In the genomic region with DNA sequence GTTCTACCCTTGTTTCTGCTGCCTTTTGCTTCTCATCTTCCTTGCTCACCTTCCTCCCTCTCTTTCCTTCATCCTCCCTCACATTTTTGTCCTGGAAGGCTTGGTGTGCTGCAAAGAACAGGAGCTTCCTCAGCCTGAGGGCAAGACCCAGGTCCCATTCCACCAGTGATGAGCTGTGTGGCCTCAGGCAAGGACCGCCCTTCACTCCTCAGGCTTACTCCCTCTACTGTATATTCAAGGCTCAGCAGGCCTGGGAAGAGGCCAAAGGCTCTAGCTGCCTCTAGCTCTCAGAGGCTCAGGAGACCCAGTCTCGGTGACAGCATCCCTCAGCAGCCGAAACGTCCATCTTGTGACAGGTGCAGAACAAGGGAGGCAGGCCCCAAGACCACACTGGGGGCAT, we compare ENCODE assay signal across 25 cellular contexts.
DNase-seq lines count a peak whose midpoint lies in the region; ATAC-seq, FAIRE-seq and TF ChIP-seq lines count a peak whose summit lies in the region.
"Had no signal": no experiment of that assay in that cellular context is flagged by ENCODE, and none has a peak within 500 bp of the region (broad histone marks: within the 10 kb centered on the region; RNA-seq: fewer than 3 reads in every experiment).

No MANE protein-coding gene starts in this region.

- H3K79me2 ChIP-seq in HepG2 (ENCODE audit: insufficient read depth, low read length) (no peaks in the 10 kb centered on the region), OCI-LY3 (ENCODE audit: low read length) (no peaks in the 10 kb centered on the region), H1 (ENCODE audit: control insufficient read depth in 1 of 2, insufficient read depth in 2 of 2, low read length in 2 of 2) (no peaks in the 10 kb centered on the region)

- no peak for TF ChIP-seq RAD21 in HepG2 (CRISPR knock-in tag; IDR thresholded peaks at IDR 0.05)
- TF ChIP-seq RAD21 in H1 (IDR thresholded peaks at IDR 0.05 in 1 of 2, conservative IDR thresholded peaks at IDR 0.05 in 1 of 2; ENCODE audit: low read depth in 2 of 2, low read length in 2 of 2): peak in 1 of 2 experiments; percentile 22; a peak in 1 of 4 replicates

- no peak overlapping the region for H3K4me2 ChIP-seq in HepG2 (ENCODE audit: low read depth, low read length)
- H3K4me2 ChIP-seq in OCI-LY3 (ENCODE audit: low read length): no peak overlapping the region
- no peak overlapping the region for H3K4me2 ChIP-seq in H1 (ENCODE audit: insufficient read depth in 1 of 2, low read depth in 2 of 2, low read length in 2 of 2)
- H3K4me2 ChIP-seq: smooth muscle cell had no signal

- H2BK5ac ChIP-seq in H1 (ENCODE audit: low read depth, low read length): no peak overlapping the region

- no peak overlapping the region for H3K18ac ChIP-seq in H1 (ENCODE audit: extremely low read depth, low read length)

- H3K4ac ChIP-seq in H1 (replicated peaks; ENCODE audit: insufficient read length, low read depth, low read length): no peak overlapping the region

- H3K36me3 ChIP-seq in HepG2 (replicated peaks in 1 of 2; ENCODE audit: control insufficient read depth in 1 of 2, insufficient read depth in 2 of 2, low read length in 2 of 2) (no peaks in the 10 kb centered on the region), right lobe of liver (no peaks in the 10 kb centered on the region), OCI-LY3 (replicated peaks; ENCODE audit: low read depth, low read length) (no peaks in the 10 kb centered on the region), H1 (ENCODE audit: control insufficient read depth in 2 of 4, insufficient read depth in 4 of 4, low read length in 3 of 4) (no peaks in the 10 kb centered on the region)
- H3K36me3 ChIP-seq: brain microvascular endothelial cell, lower lobe of right lung, transverse colon had no signal

- H4K8ac ChIP-seq in H1 (ENCODE audit: extremely low read depth, insufficient read depth, low read length): no peak overlapping the region

- in situ Hi-C loops in HepG2 (cut with HindIII; ENCODE audit: extremely low pct_ligation_motif_present, low pct_unique_long_range_greater_than_20kb): no loop called here

- H3K4me1 Mint-ChIP-seq in stimulated activated memory B cell treated with anti-CD40 and anti-IgM and Interleukin-4, amounts not matched to agents 10 μg/mL and 1 μg/mL and 100 μg/mL, for 72 hours: peaks cover 6% of the 10 kb centered on the region
- peaks cover 2% of the 10 kb centered on the region for H3K4me1 Mint-ChIP-seq in progenitor cell of endocrine pancreas (ENCODE audit: low read depth)
- H3K4me1 Mint-ChIP-seq: activated B cell treated with CpG ODN at 0.5 μM for 24 hours; activated naive CD4-positive, alpha-beta T cell treated with anti-CD3 and anti-CD28 coated beads, Interleukin-2, amount 10 ng/mL, durations not matched to agents 7 days and 5 days; natural killer cell had no signal

- 37% methylated on average over 3 of the region's 4 CpGs for WGBS in HepG2 (ENCODE audit: low lambda C conversion rate)
- WGBS in right lobe of liver (ENCODE audit: insufficient coverage, low coverage, low lambda C conversion rate, missing lambda C conversion rate): 100% methylated on average over 1 of the region's 4 CpGs
- WGBS in H1 (ENCODE audit: extremely low coverage in 1 of 2, insufficient coverage in 1 of 2, insufficient read length in 1 of 2, insufficient replicate concordance in 2 of 2, low coverage in 1 of 2, low lambda C conversion rate in 2 of 2, missing lambda C conversion rate in 1 of 2), 2 experiments: 86% methylated on average over 2 of the region's 4 CpGs; no CpG with 5 or more reads in 1 of the 2 experiments

- H4K20me1 ChIP-seq in HepG2 (ENCODE audit: insufficient read depth, low read length) (no peaks in the 10 kb centered on the region), OCI-LY3 (ENCODE audit: insufficient read depth, low read length) (no peaks in the 10 kb centered on the region), H1 (replicated peaks in 1 of 2; ENCODE audit: control insufficient read depth in 1 of 2, insufficient read depth in 2 of 2, low read length in 2 of 2) (no peaks in the 10 kb centered on the region)

- no peak for TF ChIP-seq EP300 in HepG2 (IDR thresholded peaks at IDR 0.05; ENCODE audit: low read depth in 2 of 2, low read length in 2 of 2)
- no peak for TF ChIP-seq EP300 in HepG2 (CRISPR knock-in tag; IDR thresholded peaks at IDR 0.05; ENCODE audit: borderline replicate concordance)
- no peak for TF ChIP-seq EP300 in H1 (IDR thresholded peaks at IDR 0.05; ENCODE audit: borderline replicate concordance in 1 of 2, low read depth in 2 of 2, low read length in 2 of 2)

- ATAC-seq in HepG2 (peak; percentile 87), right lobe of liver (no peak), HG03025 (IDR thresholded peaks at IDR 0.05; ENCODE audit: low FRiP score, unreplicated experiment) (no peak)
- ATAC-seq in stimulated activated memory B cell treated with anti-CD40 and anti-IgM and Interleukin-4, amounts not matched to agents 10 μg/mL and 1 μg/mL and 100 μg/mL, for 72 hours: peak; percentile 38
- ATAC-seq: lower lobe of right lung, natural killer cell had no signal

- no peak for TF ChIP-seq POLR2A in HepG2 (IDR thresholded peaks at IDR 0.05; ENCODE audit: insufficient read depth in 1 of 2, low read depth in 2 of 2, low read length in 2 of 2)
- TF ChIP-seq POLR2A in right lobe of liver (IDR thresholded peaks at IDR 0.05): no peak
- no peak for TF ChIP-seq POLR2A in H1 (IDR thresholded peaks at IDR 0.05; ENCODE audit: control extremely low read depth in 1 of 2, low read depth in 2 of 2, low read length in 2 of 2)

- H3K4me1 ChIP-seq in HepG2 (ENCODE audit: insufficient read depth, low read length) (no peaks in the 10 kb centered on the region), right lobe of liver (no peaks in the 10 kb centered on the region), OCI-LY3 (ENCODE audit: low read length) (peaks cover 12% of the 10 kb centered on the region), H1 (replicated peaks in 1 of 4; ENCODE audit: control insufficient read depth in 3 of 4, insufficient read depth in 4 of 4, low read length in 3 of 4) (peaks cover 0 to 4% (median 3%) of the 10 kb centered on the region in 4 experiments; a peak in 2 of 7 replicates)
- H3K4me1 ChIP-seq: lower lobe of right lung, transverse colon had no signal

- H4K5ac ChIP-seq in H1 (ENCODE audit: insufficient read length, low read depth, low read length): no peak overlapping the region

- no peak overlapping the region for H2AK5ac ChIP-seq in H1 (ENCODE audit: low read depth, low read length)

- no peak overlapping the region for H3K23ac ChIP-seq in H1 (ENCODE audit: insufficient read length)

- H3K79me1 ChIP-seq in H1 (ENCODE audit: low read depth, low read length): no peaks in the 10 kb centered on the region

- no peak for DNase-seq in HepG2 (ENCODE audit: low spot score)
- no peak for DNase-seq in right lobe of liver
- DNase-seq in H1 (ENCODE audit: low read depth in 1 of 2, low spot score in 2 of 2): no peak
- no peak for DNase-seq in NCI-H1417 treated with DMSO at 0.1 percent for 48 hours (lab: John Stamatoyannopoulos, UW)
- no peak for DNase-seq in progenitor cell of endocrine pancreas (ENCODE audit: low spot score, unreplicated experiment)
- DNase-seq: activated B cell treated with CpG ODN at 0.5 μM for 24 hours; activated CD4-positive, alpha-beta T cell treated with anti-CD3 and anti-CD28 coated beads, Interleukin-2, amount 50 U/mL, for 1 hour; activated naive CD4-positive, alpha-beta T cell treated with anti-CD3 and anti-CD28 coated beads, Interleukin-2, amount 10 ng/mL, durations not matched to agents 7 days and 5 days; brain microvascular endothelial cell; CD4-positive, alpha-beta memory T cell; HCEC 1CT; lower lobe of right lung; natural killer cell; NCI-H187 treated with DMSO at 0.1 percent for 48 hours; SHP77; stimulated activated CD4-positive, alpha-beta T cell treated with anti-CD3 and anti-CD28 coated beads, Interleukin-2, amount 100 ng/mL, for 24 hours; SW 1271; T1000; transverse colon had no signal

- H3K27me3 ChIP-seq in HepG2 (ENCODE audit: control insufficient read depth in 1 of 2, insufficient read depth in 2 of 2, low read length in 2 of 2): no peaks in the 10 kb centered on the region; a peak in 3 of 5 replicates
- no peaks in the 10 kb centered on the region for H3K27me3 ChIP-seq in right lobe of liver
- peaks cover 40% of the 10 kb centered on the region for H3K27me3 ChIP-seq in OCI-LY3 (ENCODE audit: low read depth, low read length)
- H3K27me3 ChIP-seq in H1 (replicated peaks in 1 of 4; ENCODE audit: control insufficient read depth in 3 of 4, extremely low read depth in 1 of 4, insufficient read depth in 3 of 4, low read length in 3 of 4): no peaks in the 10 kb centered on the region
- H3K27me3 ChIP-seq: brain microvascular endothelial cell, transverse colon had no signal

- POLR2A ChIA-PET in HepG2 (lab: Yijun Ruan, JAX): no interaction called here
- POLR2A ChIA-PET in H1 (lab: Charles Lee; ENCODE audit: partially characterized antibody): no interaction called here

- no TSS peak for BruUV-seq in HepG2 (replicated peaks; lab: Mats Ljungman, UMichigan)

- H3K27ac Mint-ChIP-seq in stimulated activated memory B cell treated with anti-CD40 and anti-IgM and Interleukin-4, amounts not matched to agents 10 μg/mL and 1 μg/mL and 100 μg/mL, for 72 hours: no peak overlapping the region
- no peak overlapping the region for H3K27ac Mint-ChIP-seq in progenitor cell of endocrine pancreas
- H3K27ac Mint-ChIP-seq: activated B cell treated with CpG ODN at 0.5 μM for 24 hours; activated naive CD4-positive, alpha-beta T cell treated with anti-CD3 and anti-CD28 coated beads, Interleukin-2, amount 10 ng/mL, durations not matched to agents 7 days and 5 days; CD4-positive, alpha-beta memory T cell; natural killer cell had no signal

- FAIRE-seq in HepG2 (lab: Jason Lieb, UNC) (no peak), H1 (lab: Jason Lieb, UNC) (no peak)
- FAIRE-seq: A204.1, GM19239 had no signal

- H2BK20ac ChIP-seq in H1 (ENCODE audit: low read length): no peak overlapping the region

- H2BK12ac ChIP-seq in H1 (ENCODE audit: low read depth, low read length): no peak overlapping the region

- no peak overlapping the region for H3K4me3 Mint-ChIP-seq in stimulated activated memory B cell treated with anti-CD40 and anti-IgM and Interleukin-4, amounts not matched to agents 10 μg/mL and 1 μg/mL and 100 μg/mL, for 72 hours
- no peak overlapping the region for H3K4me3 Mint-ChIP-seq in progenitor cell of endocrine pancreas (ENCODE audit: low read depth)
- H3K4me3 Mint-ChIP-seq: activated B cell treated with CpG ODN at 0.5 μM for 24 hours; activated naive CD4-positive, alpha-beta T cell treated with anti-CD3 and anti-CD28 coated beads, Interleukin-2, amount 10 ng/mL, durations not matched to agents 7 days and 5 days; CD4-positive, alpha-beta memory T cell; natural killer cell had no signal

- H2BK120ac ChIP-seq in H1 (replicated peaks; ENCODE audit: low read depth, low read length): no peak overlapping the region

- CTCF ChIA-PET in HepG2 (lab: Yijun Ruan, JAX; ENCODE audit: low intra/inter-chr PET ratio, low total read pairs) (no interaction called here), H1 (lab: Charles Lee; ENCODE audit: partially characterized antibody) (interaction anchor here (0.5 to 3.7 kb wide), 13 partner anchors 11 to 268 kb away, joined by 3 to 20 read pairs (median 3); no protein-coding TSS in a partner anchor)

- no peak overlapping the region for H2BK15ac ChIP-seq in H1 (ENCODE audit: low read length)

- no peak overlapping the region for H3K4me3 ChIP-seq in HepG2 (replicated peaks in 1 of 3; ENCODE audit: insufficient read depth in 1 of 3, low read depth in 2 of 3, low read length in 3 of 3)
- H3K4me3 ChIP-seq in right lobe of liver: no peak overlapping the region
- no peak overlapping the region for H3K4me3 ChIP-seq in OCI-LY3 (ENCODE audit: low read length)
- H3K4me3 ChIP-seq in H1 (ENCODE audit: extremely low read depth in 1 of 4, insufficient read depth in 2 of 4, low read depth in 3 of 4, low read length in 4 of 4): no peak overlapping the region
- H3K4me3 ChIP-seq: lower lobe of right lung, smooth muscle cell, transverse colon had no signal

- H2AFZ ChIP-seq in HepG2 (ENCODE audit: low read length) (no peak overlapping the region), OCI-LY3 (ENCODE audit: low read depth, low read length) (no peak overlapping the region), H1 (ENCODE audit: low read length) (no peak overlapping the region)

- H3K9ac ChIP-seq in HepG2 (ENCODE audit: insufficient read depth, low read depth, low read length) (no peak overlapping the region), OCI-LY3 (ENCODE audit: low read length) (no peak overlapping the region), H1 (replicated peaks in 1 of 4; ENCODE audit: extremely low read depth in 1 of 4, low read depth in 3 of 4, low read length in 3 of 4) (no peak overlapping the region)

- H3K9me3 ChIP-seq in HepG2 (ENCODE audit: low read length): no peaks in the 10 kb centered on the region
- H3K9me3 ChIP-seq in right lobe of liver: no peaks in the 10 kb centered on the region
- H3K9me3 ChIP-seq in OCI-LY3 (ENCODE audit: insufficient read depth, low read length): no peaks in the 10 kb centered on the region
- no peaks in the 10 kb centered on the region for H3K9me3 ChIP-seq in H1 (ENCODE audit: insufficient read depth in 2 of 2, low read depth in 1 of 2, low read length in 1 of 2)
- H3K9me3 ChIP-seq: lower lobe of right lung, transverse colon had no signal

- TF ChIP-seq CTCF in HepG2 (CRISPR knock-in tag; IDR thresholded peaks at IDR 0.05): no peak
- no peak for TF ChIP-seq CTCF in right lobe of liver (IDR thresholded peaks at IDR 0.05)
- peak; percentile 26; the same call in 1 of the 2 replicates for TF ChIP-seq CTCF in OCI-LY3 (IDR thresholded peaks at IDR 0.05; ENCODE audit: low read depth, low read length)
- TF ChIP-seq CTCF in H1 (IDR thresholded peaks at IDR 0.05; ENCODE audit: control extremely low read depth in 1 of 3, insufficient read depth in 1 of 3, low read depth in 1 of 3, low read length in 3 of 3): peak; percentile 0 to 25 (median 18); a peak in 2 of 4 replicates
- TF ChIP-seq CTCF in progenitor cell of endocrine pancreas (IDR thresholded peaks at IDR 0.05; ENCODE audit: unreplicated experiment): no peak

- no peak overlapping the region for H4K91ac ChIP-seq in H1 (replicated peaks; ENCODE audit: insufficient read length, low read length)

- intact Hi-C loops in HepG2 (cut with micrococcal nuclease; ENCODE audit: unreplicated experiment) (no loop called here), right lobe of liver (cut with DNase I) (no loop called here)

- peaks cover 46% of the 10 kb centered on the region for H3K27me3 Mint-ChIP-seq in stimulated activated memory B cell treated with anti-CD40 and anti-IgM and Interleukin-4, amounts not matched to agents 10 μg/mL and 1 μg/mL and 100 μg/mL, for 72 hours
- no peaks in the 10 kb centered on the region for H3K27me3 Mint-ChIP-seq in progenitor cell of endocrine pancreas

- H3K23me2 ChIP-seq in H1 (ENCODE audit: low read depth, low read length): no peaks in the 10 kb centered on the region

- no peak overlapping the region for H3K56ac ChIP-seq in H1 (replicated peaks; ENCODE audit: insufficient read length, low read depth, low read length)

- H3K36me3 Mint-ChIP-seq in stimulated activated memory B cell treated with anti-CD40 and anti-IgM and Interleukin-4, amounts not matched to agents 10 μg/mL and 1 μg/mL and 100 μg/mL, for 72 hours: no peaks in the 10 kb centered on the region
- H3K36me3 Mint-ChIP-seq in progenitor cell of endocrine pancreas (ENCODE audit: insufficient read depth): peaks cover 11% of the 10 kb centered on the region
- H3K36me3 Mint-ChIP-seq: activated naive CD4-positive, alpha-beta T cell treated with anti-CD3 and anti-CD28 coated beads, Interleukin-2, amount 10 ng/mL, durations not matched to agents 7 days and 5 days; CD4-positive, alpha-beta memory T cell; natural killer cell had no signal

- H3K27ac ChIP-seq in HepG2 (ENCODE audit: extremely low read length, insufficient read depth, low read length): no peak overlapping the region
- H3K27ac ChIP-seq in right lobe of liver: no peak overlapping the region
- H3K27ac ChIP-seq in OCI-LY3 (ENCODE audit: low read length): no peak overlapping the region
- H3K27ac ChIP-seq in H1 (ENCODE audit: low read depth, low read length): no peak overlapping the region
- H3K27ac ChIP-seq: brain microvascular endothelial cell, lower lobe of right lung, transverse colon had no signal

- no peaks in the 10 kb centered on the region for H3K9me3 Mint-ChIP-seq in stimulated activated memory B cell treated with anti-CD40 and anti-IgM and Interleukin-4, amounts not matched to agents 10 μg/mL and 1 μg/mL and 100 μg/mL, for 72 hours
- H3K9me3 Mint-ChIP-seq in progenitor cell of endocrine pancreas (ENCODE audit: low read depth): no peaks in the 10 kb centered on the region
- H3K9me3 Mint-ChIP-seq: activated B cell treated with CpG ODN at 0.5 μM for 24 hours; activated naive CD4-positive, alpha-beta T cell treated with anti-CD3 and anti-CD28 coated beads, Interleukin-2, amount 10 ng/mL, durations not matched to agents 7 days and 5 days; CD4-positive, alpha-beta memory T cell; natural killer cell had no signal

- H3K14ac ChIP-seq in H1 (ENCODE audit: insufficient read length): no peak overlapping the region

Comparison
In these comparisons a context has a peak if more than half of its experiments do, and no peak if none do; other contexts are left out.
1. ATAC-seq: peak in HepG2 (single experiment) and stimulated activated memory B cell treated with anti-CD40 and anti-IgM and Interleukin-4, amounts not matched to agents 10 μg/mL and 1 μg/mL and 100 μg/mL, for 72 hours (single experiment); none in right lobe of liver (0 of 4) and HG03025 (single experiment).
2. CTCF ChIP-seq: peak in OCI-LY3 (single experiment) and H1 (3 of 3); none in HepG2 (single experiment), right lobe of liver (0 of 4) and progenitor cell of endocrine pancreas (single experiment).
3. Of the 41 proteins assayed by ChIP-seq in both HepG2 and H1: peak only in HepG2: none; only in H1: CTCF; in both: none; in neither: 39; mixed calls (peak in some experiments, not most) for 1.